ENCODE assay signal across 8 cellular contexts in the genomic region with DNA sequence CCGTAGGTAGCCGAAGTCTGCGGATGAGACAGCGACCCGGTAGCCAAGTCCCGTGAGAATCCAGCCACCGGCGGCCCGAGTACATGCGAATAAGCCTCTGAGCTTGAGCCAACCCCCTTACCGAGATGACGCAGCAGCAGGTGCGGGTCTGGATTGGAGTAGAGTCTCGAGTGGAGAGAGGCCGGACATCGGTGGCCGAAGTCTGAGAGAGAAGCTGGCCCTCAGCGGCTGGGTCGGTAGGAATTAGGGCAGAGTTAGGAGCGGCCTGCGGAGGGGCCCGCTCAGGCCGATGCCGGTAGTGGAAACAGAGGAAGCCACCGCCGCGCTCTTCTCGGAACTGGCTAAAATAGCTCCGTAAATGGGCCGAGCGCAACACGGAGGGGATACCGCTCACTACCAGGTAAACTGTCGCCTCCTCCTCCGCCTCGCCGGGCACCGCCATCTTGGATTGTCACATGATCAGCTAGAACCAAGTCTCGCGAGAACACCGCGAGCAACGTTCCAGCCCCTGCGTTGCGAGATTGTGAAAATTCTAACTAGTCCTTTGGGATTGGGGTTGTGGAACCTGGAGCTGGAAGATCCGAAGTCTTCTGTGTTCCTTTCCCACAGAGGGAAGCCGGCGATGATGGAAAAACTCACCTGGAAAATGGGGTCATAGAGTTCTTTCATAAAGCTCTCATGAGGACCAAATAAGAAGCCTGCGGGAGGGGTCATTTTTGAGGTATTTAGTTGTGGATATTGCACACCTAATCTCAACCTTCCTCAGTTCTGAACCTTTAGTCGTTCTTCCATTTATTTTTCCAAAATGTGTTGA. TPM values are rescaled to one million over a fixed set of nuclear protein-coding genes. Genes with fewer than 3 reads are reported as not detected.
A peak's percentile ranks its signal among the peaks of the same experiment; 100 is the strongest.
DNase-seq lines count a peak whose midpoint lies in the region; ATAC-seq and TF ChIP-seq lines count a peak whose summit lies in the region.

A gene with protein sequence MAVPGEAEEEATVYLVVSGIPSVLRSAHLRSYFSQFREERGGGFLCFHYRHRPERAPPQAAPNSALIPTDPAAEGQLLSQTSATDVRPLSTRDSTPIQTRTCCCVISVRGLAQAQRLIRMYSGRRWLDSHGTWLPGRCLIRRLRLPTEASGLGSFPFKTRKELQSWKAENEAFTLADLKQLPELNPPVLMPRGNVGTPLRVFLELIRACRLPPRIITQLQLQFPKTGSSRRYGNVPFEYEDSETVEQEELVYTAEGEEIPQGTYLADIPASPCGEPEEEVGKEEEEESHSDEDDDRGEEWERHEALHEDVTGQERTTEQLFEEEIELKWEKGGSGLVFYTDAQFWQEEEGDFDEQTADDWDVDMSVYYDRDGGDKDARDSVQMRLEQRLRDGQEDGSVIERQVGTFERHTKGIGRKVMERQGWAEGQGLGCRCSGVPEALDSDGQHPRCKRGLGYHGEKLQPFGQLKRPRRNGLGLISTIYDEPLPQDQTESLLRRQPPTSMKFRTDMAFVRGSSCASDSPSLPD (minus strand): TSS at position 467 of the 814 bp plus-strand sequence. CDS start 25 bp downstream, at position 442.

- H3K4me3 Mint-ChIP-seq in activated CD4-positive, alpha-beta T cell treated with anti-CD3 and anti-CD28 coated beads, Interleukin-2, amount 10 ng/mL, durations not matched to agents 24 days and 14 days: peak within 1 kb of the TSS; percentile 96

- peak within 1 kb of the TSS; percentile 95 for H3K4me3 ChIP-seq in coronary artery

- H3K36me3 Mint-ChIP-seq in activated CD4-positive, alpha-beta T cell treated with anti-CD3 and anti-CD28 coated beads, Interleukin-2, amount 10 ng/mL, durations not matched to agents 24 days and 14 days (ENCODE audit: low read depth): peaks cover 16% of the 10 kb centered on the region

- ATAC-seq in GM18517 (IDR thresholded peaks at IDR 0.05; ENCODE audit: unreplicated experiment): peak; percentile 77
- peak; percentile 60 for ATAC-seq in HG03442 (IDR thresholded peaks at IDR 0.05; ENCODE audit: unreplicated experiment)

- H3K27ac ChIP-seq in 22Rv1 (peak within 1 kb of the TSS; percentile 85), coronary artery (peak within 1 kb of the TSS; percentile 63 to 79)

- no peaks in the 10 kb centered on the region for H3K9me3 Mint-ChIP-seq in activated CD4-positive, alpha-beta T cell treated with anti-CD3 and anti-CD28 coated beads, Interleukin-2, amount 10 ng/mL, durations not matched to agents 24 days and 14 days

- no peak for TF ChIP-seq CTCF in 22Rv1 (IDR thresholded peaks at IDR 0.05)
- no peak for TF ChIP-seq CTCF in coronary artery (IDR thresholded peaks at IDR 0.05)

- peak within 1 kb of the TSS; percentile 99 for H3K27ac Mint-ChIP-seq in activated CD4-positive, alpha-beta T cell treated with anti-CD3 and anti-CD28 coated beads, Interleukin-2, amount 10 ng/mL, durations not matched to agents 24 days and 14 days

- H3K4me1 Mint-ChIP-seq in activated CD4-positive, alpha-beta T cell treated with anti-CD3 and anti-CD28 coated beads, Interleukin-2, amount 10 ng/mL, durations not matched to agents 24 days and 14 days: peaks cover 20% of the 10 kb centered on the region

- no peaks in the 10 kb centered on the region for H3K27me3 Mint-ChIP-seq in activated CD4-positive, alpha-beta T cell treated with anti-CD3 and anti-CD28 coated beads, Interleukin-2, amount 10 ng/mL, durations not matched to agents 24 days and 14 days

- DNase-seq in NCI-H524 (lab: John Stamatoyannopoulos, UW) (peak; percentile 87 to 94), coronary artery (ENCODE audit: low spot score) (peak; percentile 92), kidney glomerular epithelial cell (lab: John Stamatoyannopoulos, UW) (peak; percentile 94)
- peak; percentile 96 for DNase-seq in activated CD4-positive, alpha-beta T cell treated with anti-CD3 and anti-CD28 coated beads, Interleukin-2, amount 10 ng/mL, durations not matched to agents 24 days and 14 days
- DNase-seq in stimulated activated CD4-positive, alpha-beta T cell treated with anti-CD3 and anti-CD28 coated beads, Interleukin-15, amount 100 ng/mL, for 24 hours: peak; percentile 94

- intact Hi-C loops in activated CD4-positive, alpha-beta T cell treated with anti-CD3 and anti-CD28 coated beads, Interleukin-2, amount 10 ng/mL, durations not matched to agents 24 days and 14 days (cut with micrococcal nuclease): loop anchor here (2.0 kb wide), 1 partner anchor 21 kb away; a partner anchor contains a TSS

RNA-seq across cellular contexts. Expression of the gene that starts here (rescaled TPM):
- 12.1 and 14.2 TPM in 2 replicates for total RNA-seq in activated CD4-positive, alpha-beta T cell treated with anti-CD3 and anti-CD28 coated beads, Interleukin-2, amount 10 ng/mL, durations not matched to agents 24 days and 14 days

Comparison
In these comparisons a context has a peak if more than half of its experiments do, and no peak if none do; other contexts are left out.
1. Peak in every context shown above with its lines: DNase-seq, ATAC-seq, H3K4me3 ChIP-seq and H3K27ac ChIP-seq.